In the genomic region with DNA sequence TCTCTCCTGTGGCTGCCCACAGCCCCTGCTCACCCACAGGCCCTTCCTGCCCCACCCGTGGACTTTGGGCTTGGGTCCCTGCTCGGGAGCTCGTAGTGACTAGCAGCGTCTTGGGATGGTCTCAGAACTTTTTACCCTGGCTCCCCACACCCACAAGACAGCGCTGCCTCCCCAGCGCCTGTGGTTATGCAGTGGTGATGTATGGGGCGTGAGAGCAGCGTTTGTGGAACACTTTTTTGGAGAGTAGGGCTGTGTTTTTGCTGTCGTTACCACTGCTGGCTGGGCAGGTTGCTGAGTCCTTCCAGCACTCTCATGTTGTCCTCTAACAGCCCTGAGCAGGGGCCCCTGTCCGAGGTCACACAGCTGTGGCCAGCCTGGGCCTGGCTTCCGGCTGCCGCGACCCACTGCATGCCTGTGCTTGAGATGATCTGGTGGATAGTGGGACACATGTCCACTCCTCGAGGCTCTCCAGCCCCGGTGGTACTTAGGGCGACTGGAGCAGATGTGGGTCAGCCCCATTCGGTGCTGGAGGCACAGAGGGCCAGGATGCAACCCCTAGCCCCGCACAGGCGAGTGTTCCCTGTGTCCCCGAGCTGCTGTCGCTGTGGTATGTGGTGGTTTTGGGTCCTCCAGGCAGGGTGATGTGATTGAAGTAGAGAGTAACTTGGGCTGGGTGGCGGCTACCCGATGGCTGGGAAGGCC, we compare ENCODE assay signal across 9 cellular contexts. TPM values are rescaled to one million over a fixed set of nuclear protein-coding genes. Genes with fewer than 3 reads are reported as not detected.
DNase-seq lines count a peak whose midpoint lies in the region; ATAC-seq and TF ChIP-seq lines count a peak whose summit lies in the region.
"Had no signal": no experiment of that assay in that cellular context is flagged by ENCODE, and none has a peak within 500 bp of the region (broad histone marks: within the 10 kb centered on the region; RNA-seq: fewer than 3 reads in every experiment).

No MANE protein-coding gene starts in this region.

- H3K4me3 ChIP-seq in GM12865 (ENCODE audit: low read depth, low read length) (peak overlapping the region; percentile 82), Caco-2 (ENCODE audit: low read depth, low read length) (no peak overlapping the region)
- H3K4me3 ChIP-seq: SJSA1 had no signal

- CTCF ChIA-PET in Caco-2 (lab: Charles Lee) = interaction anchor here (0.8 kb wide), 1 partner anchor 23 kb away, joined by 3 read pairs; no protein-coding TSS in a partner anchor

- intact Hi-C loops in Caco-2 (cut with micrococcal nuclease; ENCODE audit: unreplicated experiment) = no loop called here

- no peaks in the 10 kb centered on the region for H3K27me3 Mint-ChIP-seq in Caco-2 (ENCODE audit: insufficient read depth, unreplicated experiment)

- no peaks in the 10 kb centered on the region for H3K36me3 Mint-ChIP-seq in Caco-2 (ENCODE audit: insufficient read depth, unreplicated experiment)

- DNase-seq in GM12865 (ENCODE audit: low read depth) (peak; percentile 40), Caco-2 (no peak)
- DNase-seq in activated CD4-positive, alpha-beta T cell treated with anti-CD3 and anti-CD28 coated beads, Interleukin-2, amount 50 U/mL, for 1 hour = peak; percentile 56
- peak; percentile 57 for DNase-seq in stimulated activated CD4-positive, alpha-beta T cell treated with anti-CD3 and anti-CD28 coated beads, Interleukin-15, amount 100 ng/mL, for 24 hours

- peaks cover 14% of the 10 kb centered on the region for H3K4me1 Mint-ChIP-seq in Caco-2 (ENCODE audit: low read depth, unreplicated experiment)

- POLR2A ChIA-PET in Caco-2 (lab: Charles Lee) = no interaction called here

- no peaks in the 10 kb centered on the region for H3K9me3 ChIP-seq in Caco-2
- H3K9me3 ChIP-seq: SJSA1 had no signal

- H3K27me3 ChIP-seq in Caco-2 (replicated peaks; ENCODE audit: control insufficient read depth, insufficient read depth, low read length) = no peaks in the 10 kb centered on the region
- H3K27me3 ChIP-seq: SJSA1 had no signal

- no peaks in the 10 kb centered on the region for H3K36me3 ChIP-seq in Caco-2 (ENCODE audit: control insufficient read depth, insufficient read depth, low read length)
- H3K36me3 ChIP-seq: SJSA1 had no signal

- peak; percentile 19 for ATAC-seq in esophagus mucosa
- no peak for ATAC-seq in GM21717 (IDR thresholded peaks at IDR 0.05; ENCODE audit: unreplicated experiment)
- no peak for ATAC-seq in HG02885 (IDR thresholded peaks at IDR 0.05; ENCODE audit: poor library complexity, unreplicated experiment)
- no peak for ATAC-seq in HG03442 (IDR thresholded peaks at IDR 0.05; ENCODE audit: unreplicated experiment)

- TF ChIP-seq CTCF in GM12865 (IDR thresholded peaks at IDR 0.05; ENCODE audit: insufficient read depth, low read depth, low read length, missing control alignments) (no peak), Caco-2 (IDR thresholded peaks at IDR 0.05; ENCODE audit: insufficient read depth in 1 of 2, low read depth in 1 of 2, low read length in 1 of 2, severe bottlenecking in 1 of 2, unreplicated experiment in 1 of 2) (no peak)

- BruUV-seq in Caco-2 (replicated peaks; lab: Mats Ljungman, UMichigan) = no TSS peak

- no peaks in the 10 kb centered on the region for H3K9me3 Mint-ChIP-seq in Caco-2 (ENCODE audit: unreplicated experiment)

- H3K27ac Mint-ChIP-seq in Caco-2 (ENCODE audit: unreplicated experiment) = no peak overlapping the region

- H3K4me3 Mint-ChIP-seq in Caco-2 (ENCODE audit: unreplicated experiment) = no peak overlapping the region

- peaks cover 12% of the 10 kb centered on the region for H3K4me1 ChIP-seq in Caco-2
- H3K4me1 ChIP-seq: SJSA1 had no signal

RNA-seq across cellular contexts. Expression of a gene that starts 7.1 kb away (rescaled TPM):
- 37.7 TPM for total RNA-seq in esophagus mucosa
- 20.8 and 23.4 TPM in 2 replicates for total RNA-seq in Caco-2 (2022)

Comparison
In these comparisons a context has a peak if more than half of its experiments do, and no peak if none do; other contexts are left out.
1. DNase-seq: peak in GM12865 (single experiment), activated CD4-positive, alpha-beta T cell treated with anti-CD3 and anti-CD28 coated beads, Interleukin-2, amount 50 U/mL, for 1 hour (single experiment) and stimulated activated CD4-positive, alpha-beta T cell treated with anti-CD3 and anti-CD28 coated beads, Interleukin-15, amount 100 ng/mL, for 24 hours (single experiment); none in Caco-2 (0 of 2).